Comparison of ENCODE assay signal across 20 cellular contexts in the genomic region with DNA sequence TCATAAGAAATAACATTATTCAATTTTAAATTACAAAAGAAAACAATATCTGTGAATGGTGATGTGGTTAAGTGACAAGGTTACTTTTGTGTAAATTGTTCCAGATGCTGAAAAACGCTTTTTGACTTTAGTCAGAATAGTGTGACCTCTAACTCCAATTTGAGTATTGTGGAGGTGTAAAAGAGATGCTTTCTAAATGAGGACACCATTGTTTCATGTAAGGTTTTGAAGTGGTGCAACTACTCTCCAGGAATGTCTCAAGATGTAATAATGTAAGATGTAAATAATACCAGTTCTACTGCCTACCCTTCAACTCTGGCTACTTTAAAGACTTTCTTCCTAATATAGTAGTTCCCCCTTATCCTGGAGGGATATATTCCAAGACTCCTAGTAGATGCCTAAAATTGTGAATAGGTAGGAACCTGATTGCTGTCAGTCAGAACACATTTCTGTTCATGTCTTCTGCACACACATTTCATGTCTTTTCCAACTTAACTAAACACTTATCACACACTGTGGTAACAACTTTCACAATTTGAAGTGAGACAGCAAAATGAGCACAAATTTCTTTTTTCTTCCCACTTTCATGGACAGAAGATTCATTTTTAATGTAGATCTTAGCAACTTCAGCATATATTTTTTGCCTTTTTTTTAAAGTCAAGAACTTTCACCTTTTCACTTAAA. TPM values are rescaled to one million over a fixed set of nuclear protein-coding genes. Genes with fewer than 3 reads are reported as not detected.
"Had no signal": no experiment of that assay in that cellular context is flagged by ENCODE, and none has a peak within 500 bp of the region (broad histone marks: within the 10 kb centered on the region; RNA-seq: fewer than 3 reads in every experiment).

No MANE protein-coding gene starts in this region.

- H3K4me1 Mint-ChIP-seq: activated naive CD8-positive, alpha-beta T cell treated with anti-CD3 and anti-CD28 coated beads, Interleukin-2, amount 10 ng/mL, durations not matched to agents 7 days and 5 days had no signal

- H3K27ac ChIP-seq: cardiac muscle cell, coronary artery, neutrophil, upper lobe of left lung had no signal

- H3K4me3 Mint-ChIP-seq: activated CD8-positive, alpha-beta memory T cell treated with anti-CD3 and anti-CD28 coated beads, Interleukin-2, amount 10 ng/mL, durations not matched to agents 7 days and 5 days; activated naive CD8-positive, alpha-beta T cell treated with anti-CD3 and anti-CD28 coated beads, Interleukin-2, amount 10 ng/mL, durations not matched to agents 7 days and 5 days; activated T-cell treated with anti-CD3 and anti-CD28 coated beads, Interleukin-2, amount 50 U/mL, for 4 hours; naive thymus-derived CD8-positive, alpha-beta T cell had no signal

- H3K4me3 ChIP-seq: cardiac muscle cell, coronary artery, mucosa of descending colon, upper lobe of left lung had no signal

- H3K9me3 ChIP-seq: mucosa of descending colon, neutrophil, upper lobe of left lung had no signal

- DNase-seq: activated CD4-positive, alpha-beta T cell treated with anti-CD3 and anti-CD28 coated beads, Interleukin-2, amount 50 U/mL, for 48 hours; activated CD8-positive, alpha-beta memory T cell treated with anti-CD3 and anti-CD28 coated beads, Interleukin-2, amount 10 ng/mL, durations not matched to agents 7 days and 5 days; activated naive CD8-positive, alpha-beta T cell treated with anti-CD3 and anti-CD28 coated beads, Interleukin-2, amount 10 ng/mL, durations not matched to agents 7 days and 5 days; activated T-cell treated with anti-CD3 and anti-CD28 coated beads, Interleukin-2, amount 50 U/mL, for 4 hours; aorta; effector CD4-positive, alpha-beta T cell; hypothalamus; left colon; mucosa of descending colon; naive thymus-derived CD8-positive, alpha-beta T cell; posterior cingulate gyrus; right cardiac atrium; small intestine; upper lobe of left lung had no signal

- H3K36me3 Mint-ChIP-seq: activated CD8-positive, alpha-beta memory T cell treated with anti-CD3 and anti-CD28 coated beads, Interleukin-2, amount 10 ng/mL, durations not matched to agents 7 days and 5 days; activated naive CD8-positive, alpha-beta T cell treated with anti-CD3 and anti-CD28 coated beads, Interleukin-2, amount 10 ng/mL, durations not matched to agents 7 days and 5 days had no signal

- H3K27me3 ChIP-seq: cardiac muscle cell, neutrophil, upper lobe of left lung had no signal

- H3K27ac Mint-ChIP-seq: activated CD8-positive, alpha-beta memory T cell treated with anti-CD3 and anti-CD28 coated beads, Interleukin-2, amount 10 ng/mL, durations not matched to agents 7 days and 5 days; activated naive CD8-positive, alpha-beta T cell treated with anti-CD3 and anti-CD28 coated beads, Interleukin-2, amount 10 ng/mL, durations not matched to agents 7 days and 5 days; naive thymus-derived CD8-positive, alpha-beta T cell had no signal

- ATAC-seq: activated CD4-positive, CD25-positive, alpha-beta regulatory T cell treated with anti-CD3 and anti-CD28 coated beads, Interleukin-2, amount 50 U/mL, for 24 hours; activated CD8-positive, alpha-beta memory T cell treated with anti-CD3 and anti-CD28 coated beads, Interleukin-2, amount 10 ng/mL, durations not matched to agents 7 days and 5 days; left colon; mucosa of descending colon; naive thymus-derived CD8-positive, alpha-beta T cell; right cardiac atrium had no signal

- H3K9me3 Mint-ChIP-seq: activated T-cell treated with anti-CD3 and anti-CD28 coated beads, Interleukin-2, amount 50 U/mL, for 4 hours; naive thymus-derived CD8-positive, alpha-beta T cell had no signal

- H3K36me3 ChIP-seq: cardiac muscle cell, neutrophil, upper lobe of left lung had no signal

RNA-seq across cellular contexts. Expression of a gene that starts 39.1 kb away (rescaled TPM):
- total RNA-seq: activated CD8-positive, alpha-beta memory T cell treated with anti-CD3 and anti-CD28 coated beads, Interleukin-2, amount 10 ng/mL, durations not matched to agents 7 days and 5 days; activated naive CD8-positive, alpha-beta T cell treated with anti-CD3 and anti-CD28 coated beads, Interleukin-2, amount 10 ng/mL, durations not matched to agents 7 days and 5 days; activated T-cell treated with anti-CD3 and anti-CD28 coated beads, Interleukin-2, amount 50 U/mL, for 4 hours; endothelial cell of umbilical vein; lung microvascular endothelial cell; naive thymus-derived CD8-positive, alpha-beta T cell had no signal
- polyA plus RNA-seq: naive thymus-derived CD8-positive, alpha-beta T cell had no signal
